8 cellular contexts compared by ENCODE assay signal in the genomic region with DNA sequence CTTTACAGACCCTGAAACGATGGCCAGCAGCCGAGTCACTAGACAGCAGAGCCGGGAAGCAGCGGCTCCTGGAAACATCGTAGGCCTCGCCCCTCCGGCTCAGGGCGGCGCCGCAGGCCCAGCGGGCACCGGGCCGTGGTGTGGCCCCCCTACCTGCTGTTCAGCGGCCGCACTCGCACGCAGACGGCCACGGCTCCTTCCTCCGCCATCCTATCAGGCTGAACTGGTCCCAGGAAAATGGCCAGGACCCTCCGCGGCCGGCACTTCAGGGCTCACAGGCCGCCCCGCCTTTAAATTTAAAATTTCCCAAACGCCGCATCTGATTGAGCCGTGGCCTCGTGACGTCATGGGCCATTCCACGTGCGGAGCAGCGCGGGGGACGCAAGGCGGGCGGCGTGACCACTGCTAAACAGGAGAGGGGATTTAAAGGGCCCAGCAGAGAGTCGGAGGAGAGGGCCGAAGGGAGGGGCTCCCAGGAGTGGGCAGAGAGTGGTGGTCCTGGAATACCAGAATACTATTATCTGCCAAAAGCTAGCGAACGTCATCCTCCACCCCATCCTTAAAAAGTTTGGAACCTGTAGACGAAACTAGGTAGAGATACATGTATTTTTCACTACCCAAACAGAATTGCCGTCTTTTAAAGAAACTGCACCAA. TPM values are rescaled to one million over a fixed set of nuclear protein-coding genes. Genes with fewer than 3 reads are reported as not detected.
DNase-seq lines count a peak whose midpoint lies in the region; ATAC-seq and TF ChIP-seq lines count a peak whose summit lies in the region.

A gene with protein sequence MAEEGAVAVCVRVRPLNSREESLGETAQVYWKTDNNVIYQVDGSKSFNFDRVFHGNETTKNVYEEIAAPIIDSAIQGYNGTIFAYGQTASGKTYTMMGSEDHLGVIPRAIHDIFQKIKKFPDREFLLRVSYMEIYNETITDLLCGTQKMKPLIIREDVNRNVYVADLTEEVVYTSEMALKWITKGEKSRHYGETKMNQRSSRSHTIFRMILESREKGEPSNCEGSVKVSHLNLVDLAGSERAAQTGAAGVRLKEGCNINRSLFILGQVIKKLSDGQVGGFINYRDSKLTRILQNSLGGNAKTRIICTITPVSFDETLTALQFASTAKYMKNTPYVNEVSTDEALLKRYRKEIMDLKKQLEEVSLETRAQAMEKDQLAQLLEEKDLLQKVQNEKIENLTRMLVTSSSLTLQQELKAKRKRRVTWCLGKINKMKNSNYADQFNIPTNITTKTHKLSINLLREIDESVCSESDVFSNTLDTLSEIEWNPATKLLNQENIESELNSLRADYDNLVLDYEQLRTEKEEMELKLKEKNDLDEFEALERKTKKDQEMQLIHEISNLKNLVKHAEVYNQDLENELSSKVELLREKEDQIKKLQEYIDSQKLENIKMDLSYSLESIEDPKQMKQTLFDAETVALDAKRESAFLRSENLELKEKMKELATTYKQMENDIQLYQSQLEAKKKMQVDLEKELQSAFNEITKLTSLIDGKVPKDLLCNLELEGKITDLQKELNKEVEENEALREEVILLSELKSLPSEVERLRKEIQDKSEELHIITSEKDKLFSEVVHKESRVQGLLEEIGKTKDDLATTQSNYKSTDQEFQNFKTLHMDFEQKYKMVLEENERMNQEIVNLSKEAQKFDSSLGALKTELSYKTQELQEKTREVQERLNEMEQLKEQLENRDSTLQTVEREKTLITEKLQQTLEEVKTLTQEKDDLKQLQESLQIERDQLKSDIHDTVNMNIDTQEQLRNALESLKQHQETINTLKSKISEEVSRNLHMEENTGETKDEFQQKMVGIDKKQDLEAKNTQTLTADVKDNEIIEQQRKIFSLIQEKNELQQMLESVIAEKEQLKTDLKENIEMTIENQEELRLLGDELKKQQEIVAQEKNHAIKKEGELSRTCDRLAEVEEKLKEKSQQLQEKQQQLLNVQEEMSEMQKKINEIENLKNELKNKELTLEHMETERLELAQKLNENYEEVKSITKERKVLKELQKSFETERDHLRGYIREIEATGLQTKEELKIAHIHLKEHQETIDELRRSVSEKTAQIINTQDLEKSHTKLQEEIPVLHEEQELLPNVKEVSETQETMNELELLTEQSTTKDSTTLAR (N-terminal part only) (minus strand): TSS at position 233 of the 655 bp plus-strand sequence. CDS start 24 bp downstream, at position 209.

- peak within 1 kb of the TSS; percentile 91 for H3K4me3 Mint-ChIP-seq in activated T-cell treated with anti-CD3 and anti-CD28 coated beads, Interleukin-2, amount 50 U/mL, for 24 hours
- peak within 1 kb of the TSS; percentile 88 to 100 (median 97) for H3K4me3 Mint-ChIP-seq in naive B cell
- peak within 1 kb of the TSS; percentile 80 for H3K4me3 Mint-ChIP-seq in stimulated activated effector memory CD8-positive, alpha-beta T cell treated with anti-CD3 and anti-CD28 coated beads, Interleukin-12 subunit alpha, Interleukin-12 subunit beta, amount 100 ng/mL, for 72 hours

- CTCF ChIA-PET in Panc1 (lab: Charles Lee), result no interaction called here

- no peaks in the 10 kb centered on the region for H3K9me3 Mint-ChIP-seq in activated T-cell treated with anti-CD3 and anti-CD28 coated beads, Interleukin-2, amount 50 U/mL, for 24 hours
- no peaks in the 10 kb centered on the region for H3K9me3 Mint-ChIP-seq in naive B cell
- H3K9me3 Mint-ChIP-seq in stimulated activated effector memory CD8-positive, alpha-beta T cell treated with anti-CD3 and anti-CD28 coated beads, Interleukin-12 subunit alpha, Interleukin-12 subunit beta, amount 100 ng/mL, for 72 hours, result no peaks in the 10 kb centered on the region

- TF ChIP-seq EP300 in Ishikawa (IDR thresholded peaks at IDR 0.05; ENCODE audit: borderline replicate concordance), result peak; percentile 54; the same call in 1 of the 2 replicates

- ATAC-seq in GM21619 (IDR thresholded peaks at IDR 0.05; ENCODE audit: unreplicated experiment) (peak; percentile 94), Panc1 (peak; percentile 95), naive B cell (ENCODE audit: low read depth in 2 of 2) (peak; percentile 88 to 89)
- peak; percentile 92 for ATAC-seq in stimulated activated effector memory CD8-positive, alpha-beta T cell treated with anti-CD3 and anti-CD28 coated beads, Interleukin-12 subunit alpha, Interleukin-12 subunit beta, amount 100 ng/mL, for 72 hours

- H3K4me1 Mint-ChIP-seq in activated T-cell treated with anti-CD3 and anti-CD28 coated beads, Interleukin-2, amount 50 U/mL, for 24 hours (ENCODE audit: low read depth), result peaks cover 18% of the 10 kb centered on the region
- peaks cover 9 to 13% (median 13%) of the 10 kb centered on the region in 3 donors for H3K4me1 Mint-ChIP-seq in naive B cell
- H3K4me1 Mint-ChIP-seq in stimulated activated effector memory CD8-positive, alpha-beta T cell treated with anti-CD3 and anti-CD28 coated beads, Interleukin-12 subunit alpha, Interleukin-12 subunit beta, amount 100 ng/mL, for 72 hours, result peaks cover 11% of the 10 kb centered on the region

- intact Hi-C loops in Panc1 (cut with micrococcal nuclease; ENCODE audit: unreplicated experiment), result no loop called here

- H3K27me3 ChIP-seq in Panc1 (ENCODE audit: control insufficient read depth, insufficient read depth, low read length), result no peaks in the 10 kb centered on the region

- in situ Hi-C loops in Panc1 (cut with HindIII; ENCODE audit: low pct_unique_long_range_greater_than_20kb, low sequenced_read_pairs), result no loop called here

- POLR2A ChIA-PET in Panc1 (lab: Charles Lee), result no interaction called here

- no peak for TF ChIP-seq RAD21 in Ishikawa (IDR thresholded peaks at IDR 0.05; ENCODE audit: low read depth)

- TF ChIP-seq CTCF in Panc1 (IDR thresholded peaks at IDR 0.05), result no peak

- peak within 1 kb of the TSS; percentile 91 for H3K27ac ChIP-seq in Panc1 (ENCODE audit: low read length)

- H3K9me3 ChIP-seq in Panc1 (ENCODE audit: control insufficient read depth, insufficient read depth, low read depth, low read length), result no peaks in the 10 kb centered on the region

- peaks cover 5% of the 10 kb centered on the region for H3K27me3 Mint-ChIP-seq in activated T-cell treated with anti-CD3 and anti-CD28 coated beads, Interleukin-2, amount 50 U/mL, for 24 hours
- H3K27me3 Mint-ChIP-seq in naive B cell, result peaks cover 9 to 15% (median 15%) of the 10 kb centered on the region in 3 donors

- H3K4me1 ChIP-seq in Panc1 (ENCODE audit: control insufficient read depth, insufficient read depth, low read length), result peaks cover 5% of the 10 kb centered on the region; the same call in 1 of the 2 replicates

- H3K36me3 ChIP-seq in Panc1 (ENCODE audit: control insufficient read depth, insufficient read depth, low read length), result peaks cover 26% of the 10 kb centered on the region

- H3K4me3 ChIP-seq in Panc1 (ENCODE audit: low read depth in 2 of 2, low read length in 2 of 2), result peak within 1 kb of the TSS; percentile 63 to 83

- no TSS peak for BruUV-seq in Panc1 (replicated peaks; lab: Mats Ljungman, UMichigan)

- H3K27ac Mint-ChIP-seq in activated T-cell treated with anti-CD3 and anti-CD28 coated beads, Interleukin-2, amount 50 U/mL, for 24 hours, result peak within 1 kb of the TSS; percentile 99
- H3K27ac Mint-ChIP-seq in naive B cell, result peak within 1 kb of the TSS; percentile 97 to 100 (median 98)
- peak within 1 kb of the TSS; percentile 98 for H3K27ac Mint-ChIP-seq in stimulated activated effector memory CD8-positive, alpha-beta T cell treated with anti-CD3 and anti-CD28 coated beads, Interleukin-12 subunit alpha, Interleukin-12 subunit beta, amount 100 ng/mL, for 72 hours

- peak; percentile 46 for DNase-seq in DMS53 treated with DMSO at 0.1 percent for 48 hours (lab: John Stamatoyannopoulos, UW; ENCODE audit: unreplicated experiment)
- DNase-seq in Panc1 (ENCODE audit: low read depth, low spot score), result peak; percentile 55
- DNase-seq in activated T-cell treated with anti-CD3 and anti-CD28 coated beads, Interleukin-2, amount 50 U/mL, for 24 hours, result peak; percentile 92
- peak; percentile 84 for DNase-seq in fibroblast of gingiva (ENCODE audit: low read depth)
- DNase-seq in naive B cell, result peak; percentile 87
- peak; percentile 84 to 95 for DNase-seq in stimulated activated effector memory CD8-positive, alpha-beta T cell treated with anti-CD3 and anti-CD28 coated beads, Interleukin-12 subunit alpha, Interleukin-12 subunit beta, amount 100 ng/mL, for 72 hours (ENCODE audit: low spot score in 2 of 2)

- peaks cover 34% of the 10 kb centered on the region for H3K36me3 Mint-ChIP-seq in activated T-cell treated with anti-CD3 and anti-CD28 coated beads, Interleukin-2, amount 50 U/mL, for 24 hours (ENCODE audit: low read depth)
- no peaks in the 10 kb centered on the region for H3K36me3 Mint-ChIP-seq in naive B cell
- H3K36me3 Mint-ChIP-seq in stimulated activated effector memory CD8-positive, alpha-beta T cell treated with anti-CD3 and anti-CD28 coated beads, Interleukin-12 subunit alpha, Interleukin-12 subunit beta, amount 100 ng/mL, for 72 hours, result peaks cover 24% of the 10 kb centered on the region

TF ChIP-seq in Ishikawa, 13 proteins besides CTCF, POLR2A, EP300 and RAD21 (continues in another document):
- TF ChIP-seq, protein P1, sequence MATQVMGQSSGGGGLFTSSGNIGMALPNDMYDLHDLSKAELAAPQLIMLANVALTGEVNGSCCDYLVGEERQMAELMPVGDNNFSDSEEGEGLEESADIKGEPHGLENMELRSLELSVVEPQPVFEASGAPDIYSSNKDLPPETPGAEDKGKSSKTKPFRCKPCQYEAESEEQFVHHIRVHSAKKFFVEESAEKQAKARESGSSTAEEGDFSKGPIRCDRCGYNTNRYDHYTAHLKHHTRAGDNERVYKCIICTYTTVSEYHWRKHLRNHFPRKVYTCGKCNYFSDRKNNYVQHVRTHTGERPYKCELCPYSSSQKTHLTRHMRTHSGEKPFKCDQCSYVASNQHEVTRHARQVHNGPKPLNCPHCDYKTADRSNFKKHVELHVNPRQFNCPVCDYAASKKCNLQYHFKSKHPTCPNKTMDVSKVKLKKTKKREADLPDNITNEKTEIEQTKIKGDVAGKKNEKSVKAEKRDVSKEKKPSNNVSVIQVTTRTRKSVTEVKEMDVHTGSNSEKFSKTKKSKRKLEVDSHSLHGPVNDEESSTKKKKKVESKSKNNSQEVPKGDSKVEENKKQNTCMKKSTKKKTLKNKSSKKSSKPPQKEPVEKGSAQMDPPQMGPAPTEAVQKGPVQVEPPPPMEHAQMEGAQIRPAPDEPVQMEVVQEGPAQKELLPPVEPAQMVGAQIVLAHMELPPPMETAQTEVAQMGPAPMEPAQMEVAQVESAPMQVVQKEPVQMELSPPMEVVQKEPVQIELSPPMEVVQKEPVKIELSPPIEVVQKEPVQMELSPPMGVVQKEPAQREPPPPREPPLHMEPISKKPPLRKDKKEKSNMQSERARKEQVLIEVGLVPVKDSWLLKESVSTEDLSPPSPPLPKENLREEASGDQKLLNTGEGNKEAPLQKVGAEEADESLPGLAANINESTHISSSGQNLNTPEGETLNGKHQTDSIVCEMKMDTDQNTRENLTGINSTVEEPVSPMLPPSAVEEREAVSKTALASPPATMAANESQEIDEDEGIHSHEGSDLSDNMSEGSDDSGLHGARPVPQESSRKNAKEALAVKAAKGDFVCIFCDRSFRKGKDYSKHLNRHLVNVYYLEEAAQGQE (IDR thresholded peaks at IDR 0.05; ENCODE audit: low read depth), result no peak

RNA-seq across cellular contexts. Expression of the gene that starts here (rescaled TPM):
- total RNA-seq in Panc1 (2021; ENCODE audit: unreplicated experiment), result 25.2 TPM
- 3.9 TPM for polyA plus RNA-seq in Panc1 (2012; ENCODE audit: insufficient read length)
- 1 to 10 TPM in 1 of 6 donors, under 1 TPM in 3, not detected in 2; 0.17 to 1.2 (median 0.48) TPM for polyA plus RNA-seq in naive B cell (ENCODE audit: low read depth in 6 of 6)

Comparison
In these comparisons a context has a peak if more than half of its experiments do, and no peak if none do; other contexts are left out.
1. Peak in every context shown above with its lines: DNase-seq, ATAC-seq, H3K4me3 ChIP-seq and H3K27ac ChIP-seq.